In genomic region chr14:32567543-32568384, GRCh38 we compare ENCODE assay signal across 17 cellular contexts.
DNase-seq lines count a peak whose midpoint lies in the region; ATAC-seq and TF ChIP-seq lines count a peak whose summit lies in the region.
"Had no signal": no experiment of that assay in that cellular context is flagged by ENCODE, and none has a peak within 500 bp of the region (broad histone marks: within the 10 kb centered on the region; RNA-seq: fewer than 3 reads in every experiment).

No MANE protein-coding gene starts in this region.

- intact Hi-C loops in lower leg skin (cut with DNase I; ENCODE audit: low total_unique reads), result no loop called here

- no peak for TF ChIP-seq CTCF in AG10803 (conservative IDR thresholded peaks at IDR 0.05; ENCODE audit: low read length)
- no peak for TF ChIP-seq CTCF in fibroblast of pulmonary artery (IDR thresholded peaks at IDR 0.05; ENCODE audit: low read length, missing control alignments)
- TF ChIP-seq CTCF in lower leg skin (IDR thresholded peaks at IDR 0.05), result no peak

- ATAC-seq in HG03565 (IDR thresholded peaks at IDR 0.05; ENCODE audit: unreplicated experiment), result no peak
- ATAC-seq in HG03460 (IDR thresholded peaks at IDR 0.05; ENCODE audit: unreplicated experiment), result no peak
- ATAC-seq: gastrocnemius medialis had no signal

- peak overlapping the region; percentile 74 for H3K27ac ChIP-seq in mesodermal cell (ENCODE audit: low read depth, low read length, severe bottlenecking)
- H3K27ac ChIP-seq: gastrocnemius medialis had no signal

- no peaks in the 10 kb centered on the region for H3K36me3 ChIP-seq in adipocyte (ENCODE audit: control insufficient read depth, insufficient read depth, low read length, severe bottlenecking)
- no peaks in the 10 kb centered on the region for H3K36me3 ChIP-seq in mesodermal cell (ENCODE audit: control insufficient read depth, insufficient read depth, low read length)
- H3K36me3 ChIP-seq: gastrocnemius medialis had no signal

- H3K4me3 ChIP-seq in AG10803 (ENCODE audit: low read length) (no peak overlapping the region), adipocyte (ENCODE audit: low read length) (peak overlapping the region; percentile 21), fibroblast of pulmonary artery (replicated peaks; ENCODE audit: low read depth, low read length) (no peak overlapping the region), mesodermal cell (ENCODE audit: extremely low read depth, insufficient read depth, low read length, poor library complexity, severe bottlenecking) (no peak overlapping the region), lower leg skin (ENCODE audit: low read depth, poor library complexity, severe bottlenecking) (no peak overlapping the region)
- H3K4me3 ChIP-seq: gastrocnemius medialis had no signal

- DNase-seq in AG10803 (ENCODE audit: low read depth) (peak; percentile 41), adipocyte (ENCODE audit: low read depth) (peak; percentile 30), fibroblast of pulmonary artery (ENCODE audit: low read depth) (peak; percentile 31), lower leg skin (ENCODE audit: low spot score in 2 of 2) (no peak), GF-D8 (lab: John Stamatoyannopoulos, UW) (no peak)
- DNase-seq: ACHN; activated T-cell treated with anti-CD3 and anti-CD28 coated beads, Interleukin-2, amount 50 U/mL, for 48 hours; amniotic stem cell; Caco-2; dermis blood vessel endothelial cell; gastrocnemius medialis; SHP77; stimulated activated CD4-positive, alpha-beta T cell treated with anti-CD3 and anti-CD28 coated beads, Interleukin-4, amount 100 ng/mL, for 4 hours; T-helper 9 cell had no signal

- H3K9ac ChIP-seq in adipocyte (ENCODE audit: low read length), result no peak overlapping the region

- H3K9me3 ChIP-seq in adipocyte (ENCODE audit: control insufficient read depth, low read length), result no peaks in the 10 kb centered on the region
- H3K9me3 ChIP-seq in mesodermal cell (ENCODE audit: control insufficient read depth, low read length), result no peaks in the 10 kb centered on the region
- H3K9me3 ChIP-seq: Caco-2, gastrocnemius medialis had no signal

- H3K27me3 ChIP-seq in adipocyte (replicated peaks; ENCODE audit: control insufficient read depth, insufficient read depth, low read length), result no peaks in the 10 kb centered on the region
- H3K27me3 ChIP-seq: gastrocnemius medialis had no signal

- no peak for TF ChIP-seq POLR2A in lower leg skin (IDR thresholded peaks at IDR 0.05)

- H3K4me1 ChIP-seq in adipocyte (ENCODE audit: control insufficient read depth, insufficient read depth, low read length) (peaks cover 22% of the 10 kb centered on the region), mesodermal cell (ENCODE audit: control insufficient read depth, insufficient read depth, low read length, poor library complexity, severe bottlenecking) (peaks cover 18% of the 10 kb centered on the region)

Comparison
In these comparisons a context has a peak if more than half of its experiments do, and no peak if none do; other contexts are left out.
1. DNase-seq: peak in AG10803 (single experiment), adipocyte (single experiment) and fibroblast of pulmonary artery (single experiment); none in lower leg skin (0 of 2) and GF-D8 (single experiment).